8 cellular contexts compared by ENCODE assay signal in the genomic region with DNA sequence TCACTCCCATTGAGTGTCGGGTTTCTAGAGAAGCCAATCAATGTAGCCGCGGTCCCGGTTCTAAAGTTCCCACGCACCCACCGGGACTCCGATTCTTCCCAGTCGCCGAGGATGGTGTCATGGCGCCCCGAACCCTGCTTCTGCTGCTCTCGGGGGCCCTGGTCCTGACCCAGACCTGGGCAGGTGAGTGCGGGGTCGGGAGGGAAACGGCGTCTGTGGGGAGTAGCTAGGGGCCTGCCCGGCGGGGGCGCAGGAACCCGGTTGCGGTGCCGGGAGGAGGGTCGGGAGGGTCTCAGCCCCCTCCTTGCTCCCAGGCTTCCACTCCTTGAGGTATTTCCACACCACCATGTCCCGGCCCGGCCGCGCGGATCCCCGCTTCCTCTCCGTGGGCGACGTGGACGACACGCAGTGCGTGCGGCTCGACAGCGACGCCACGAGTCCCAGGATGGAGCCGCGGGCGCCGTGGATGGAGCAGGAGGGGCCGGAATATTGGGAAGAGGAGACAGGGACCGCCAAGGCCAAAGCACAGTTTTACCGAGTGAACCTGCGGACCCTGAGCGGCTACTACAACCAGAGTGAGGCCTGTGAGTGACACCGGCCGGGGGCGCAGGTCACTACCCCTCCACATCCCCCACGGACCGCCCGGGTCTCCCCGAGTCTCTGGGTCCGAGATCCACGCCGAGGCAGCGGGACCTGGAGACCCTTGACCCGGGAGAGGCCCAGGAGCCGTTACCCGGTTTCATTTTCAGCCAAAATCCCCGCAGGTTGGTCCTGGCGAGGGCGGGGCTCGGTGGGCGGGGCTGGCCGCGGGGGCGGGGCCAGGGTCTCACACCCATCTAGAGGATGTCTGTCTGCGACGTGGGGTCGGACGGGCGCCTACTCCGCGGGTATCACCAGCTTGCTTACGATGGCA. TPM values are rescaled to one million over a fixed set of nuclear protein-coding genes. Genes with fewer than 3 reads are reported as not detected.
A peak's percentile ranks its signal among the peaks of the same experiment; 100 is the strongest.
DNase-seq lines count a peak whose midpoint lies in the region; ATAC-seq and TF ChIP-seq lines count a peak whose summit lies in the region.

No MANE protein-coding gene starts in this region.

- peaks cover 19% of the 10 kb centered on the region for H3K9me3 Mint-ChIP-seq in T-helper 1 cell treated with Interleukin-12 subunit alpha and Interleukin-12 subunit beta and Interleukin-4 antibody, amounts not matched to agents 30 μg/mL and 1 μg/mL, for 36 hours

- no peaks in the 10 kb centered on the region for H3K4me1 ChIP-seq in iPS-15b (ENCODE audit: control insufficient read depth, insufficient read depth, low read length)
- H3K4me1 ChIP-seq in skeletal muscle satellite cell (ENCODE audit: control insufficient read depth, insufficient read depth, low read length) = peaks cover 9% of the 10 kb centered on the region

- H3K9me3 ChIP-seq in iPS-15b (ENCODE audit: control insufficient read depth, insufficient read depth, low read length) (no peaks in the 10 kb centered on the region), skeletal muscle satellite cell (replicated peaks; ENCODE audit: low read length) (no peaks in the 10 kb centered on the region)

- DNase-seq in GM12865 (ENCODE audit: low read depth) (peak; percentile 50), astrocyte of the hippocampus (ENCODE audit: low read depth, low spot score) (peak; percentile 17)

- H3K9ac ChIP-seq in iPS-15b (ENCODE audit: low read depth, low read length) = no peak overlapping the region
- peak overlapping the region; percentile 47 for H3K9ac ChIP-seq in skeletal muscle satellite cell (ENCODE audit: low read depth, low read length)

- H3K4me1 Mint-ChIP-seq in T-helper 1 cell treated with Interleukin-12 subunit alpha and Interleukin-12 subunit beta and Interleukin-4 antibody, amounts not matched to agents 30 μg/mL and 1 μg/mL, for 36 hours (ENCODE audit: low read depth) = peaks cover 12% of the 10 kb centered on the region

- peak; percentile 48 for TF ChIP-seq CTCF in GM12865 (IDR thresholded peaks at IDR 0.05; ENCODE audit: insufficient read depth, low read depth, low read length, missing control alignments)

- H3K27ac Mint-ChIP-seq in T-helper 1 cell treated with Interleukin-12 subunit alpha and Interleukin-12 subunit beta and Interleukin-4 antibody, amounts not matched to agents 30 μg/mL and 1 μg/mL, for 36 hours = peak overlapping the region; percentile 77

- no peak for ATAC-seq in GM18861 (IDR thresholded peaks at IDR 0.05; ENCODE audit: unreplicated experiment)
- no peak for ATAC-seq in GM21737 (IDR thresholded peaks at IDR 0.05; ENCODE audit: unreplicated experiment)
- no peak for ATAC-seq in GM19397 (IDR thresholded peaks at IDR 0.05; ENCODE audit: unreplicated experiment)

- peaks cover 53% of the 10 kb centered on the region for H3K27me3 ChIP-seq in iPS-15b (ENCODE audit: control insufficient read depth, insufficient read depth, low read length)
- H3K27me3 ChIP-seq in skeletal muscle satellite cell (ENCODE audit: control insufficient read depth, insufficient read depth, low read length) = peaks cover 56% of the 10 kb centered on the region

- peak overlapping the region; percentile 88 for H3K4me2 ChIP-seq in skeletal muscle satellite cell (ENCODE audit: low read length)

- no peaks in the 10 kb centered on the region for H3K36me3 ChIP-seq in iPS-15b (ENCODE audit: control insufficient read depth, insufficient read depth, low read length)
- H3K36me3 ChIP-seq in skeletal muscle satellite cell (ENCODE audit: insufficient read depth, low read length) = no peaks in the 10 kb centered on the region

- peaks cover 63% of the 10 kb centered on the region for H3K27me3 Mint-ChIP-seq in T-helper 1 cell treated with Interleukin-12 subunit alpha and Interleukin-12 subunit beta and Interleukin-4 antibody, amounts not matched to agents 30 μg/mL and 1 μg/mL, for 36 hours (ENCODE audit: low read depth)

- H3K4me3 Mint-ChIP-seq in T-helper 1 cell treated with Interleukin-12 subunit alpha and Interleukin-12 subunit beta and Interleukin-4 antibody, amounts not matched to agents 30 μg/mL and 1 μg/mL, for 36 hours = peak overlapping the region; percentile 83

- H3K36me3 Mint-ChIP-seq in T-helper 1 cell treated with Interleukin-12 subunit alpha and Interleukin-12 subunit beta and Interleukin-4 antibody, amounts not matched to agents 30 μg/mL and 1 μg/mL, for 36 hours (ENCODE audit: low read depth) = peaks cover 5% of the 10 kb centered on the region

- H3K4me3 ChIP-seq in GM12865 (ENCODE audit: low read depth, low read length) (peak overlapping the region; percentile 65), iPS-15b (ENCODE audit: low read depth, low read length) (peak overlapping the region; percentile 74), skeletal muscle satellite cell (ENCODE audit: low read length) (peak overlapping the region; percentile 68)

RNA-seq across cellular contexts. Expression of gene HLA-G, which starts 35.2 kb away (rescaled TPM):
- total RNA-seq in skeletal muscle satellite cell (2012; rRNA removed) = 0.25 and 0.87 TPM in 2 replicates
